ENCODE assay signal across 9 cellular contexts in genomic region chr1:44423706-44424546, GRCh38. TPM values are rescaled to one million over a fixed set of nuclear protein-coding genes. Genes with fewer than 3 reads are reported as not detected.
DNase-seq lines count a peak whose midpoint lies in the region; ATAC-seq and TF ChIP-seq lines count a peak whose summit lies in the region.
"Had no signal": no experiment of that assay in that cellular context is flagged by ENCODE, and none has a peak within 500 bp of the region (broad histone marks: within the 10 kb centered on the region; RNA-seq: fewer than 3 reads in every experiment).

No MANE protein-coding gene starts in this region.

- ATAC-seq in HG03025 (IDR thresholded peaks at IDR 0.05; ENCODE audit: low FRiP score, unreplicated experiment), result no peak
- no peak for ATAC-seq in GM18511 (IDR thresholded peaks at IDR 0.05; ENCODE audit: unreplicated experiment)

- DNase-seq in DMS 273 treated with DMSO at 0.1 percent for 48 hours (lab: John Stamatoyannopoulos, UW) (peak; percentile 16), NCI-H526 treated with DMSO at 0.1 percent for 48 hours (lab: John Stamatoyannopoulos, UW) (peak; percentile 78), epithelial cell of proximal tubule (ENCODE audit: low read depth) (peak; percentile 56), pons (ENCODE audit: low spot score) (peak; percentile 80), NCI-H524 (lab: John Stamatoyannopoulos, UW) (no peak)
- no peak for DNase-seq in activated T-cell treated with anti-CD3 and anti-CD28 coated beads, Interleukin-2, amount 50 U/mL, for 1 hour
- DNase-seq: activated CD8-positive, alpha-beta memory T cell treated with anti-CD3 and anti-CD28 coated beads, Interleukin-2, amount 50 U/mL, for 4 hours had no signal

- no peak for TF ChIP-seq CTCF in epithelial cell of proximal tubule (conservative IDR thresholded peaks at IDR 0.05; ENCODE audit: low read depth, low read length)

- no peak overlapping the region for H3K4me3 ChIP-seq in epithelial cell of proximal tubule (ENCODE audit: low read depth, low read length)

RNA-seq across cellular contexts. Expression of gene RNF220, which starts 18.9 kb away (rescaled TPM):
- 124 and 152 TPM in 2 replicates for total RNA-seq in epithelial cell of proximal tubule

Comparison
In these comparisons a context has a peak if more than half of its experiments do, and no peak if none do; other contexts are left out.
1. DNase-seq: peak in DMS 273 treated with DMSO at 0.1 percent for 48 hours (single experiment), NCI-H526 treated with DMSO at 0.1 percent for 48 hours (single experiment), epithelial cell of proximal tubule (single experiment) and pons (single experiment); none in NCI-H524 (0 of 2) and activated T-cell treated with anti-CD3 and anti-CD28 coated beads, Interleukin-2, amount 50 U/mL, for 1 hour (single experiment).